In genomic region chr20:10511507-10512231, GRCh38 we compare ENCODE assay signal across 1 cellular context.
TF ChIP-seq lines count a peak whose summit lies in the region.

No MANE protein-coding gene starts in this region.

TF ChIP-seq in K562, 482 proteins besides CTCF, POLR2A, EP300 and RAD21 (continued from another document and continues in another):
- TF ChIP-seq TSHZ1 (CRISPR knock-in tag; IDR thresholded peaks at IDR 0.05), result no peak
- no peak for TF ChIP-seq ZNF780A (CRISPR knock-in tag; IDR thresholded peaks at IDR 0.05)
- TF ChIP-seq SLC30A9 (CRISPR knock-in tag; IDR thresholded peaks at IDR 0.05), result no peak
- no peak for TF ChIP-seq REST (CRISPR knock-in tag; IDR thresholded peaks at IDR 0.05; ENCODE audit: low read depth)
- TF ChIP-seq ETV1 (tag; conservative IDR thresholded peaks at IDR 0.05; ENCODE audit: low read depth), result peak; percentile 80
- no peak for TF ChIP-seq NFYB (IDR thresholded peaks at IDR 0.05; ENCODE audit: extremely low read depth, insufficient read length)
- no peak for TF ChIP-seq SP2 (IDR thresholded peaks at IDR 0.05; ENCODE audit: extremely low read depth, low read depth, low read length, poor library complexity, severe bottlenecking)
- TF ChIP-seq NCOA6 (IDR thresholded peaks at IDR 0.05), result no peak
- TF ChIP-seq ZNF197 (CRISPR knock-in tag; IDR thresholded peaks at IDR 0.05; ENCODE audit: low read depth), result no peak
- 0 out of 2 replicates have a peak, but pooled peaks have one; percentile 29 for TF ChIP-seq ZEB2 (IDR thresholded peaks at IDR 0.05)
- TF ChIP-seq LEF1 (IDR thresholded peaks at IDR 0.05), result peak; percentile 77
- TF ChIP-seq MAFF (IDR thresholded peaks at IDR 0.05; ENCODE audit: low read length), result peak; percentile 98
- TF ChIP-seq ZNF280B (CRISPR knock-in tag; IDR thresholded peaks at IDR 0.05), result no peak
- TF ChIP-seq CXXC5 (CRISPR knock-in tag; IDR thresholded peaks at IDR 0.05), result peak; percentile 38; the same call in 1 of the 2 replicates
- peak; percentile 17 for TF ChIP-seq TBP (optimal IDR thresholded peaks at IDR 0.05; ENCODE audit: low read depth, low read length)
- TF ChIP-seq L3MBTL2 (IDR thresholded peaks at IDR 0.05), result peak; percentile 85
- TF ChIP-seq FOXP4 (CRISPR knock-in tag; IDR thresholded peaks at IDR 0.05; ENCODE audit: borderline replicate concordance), result no peak
- TF ChIP-seq ZMIZ1 (IDR thresholded peaks at IDR 0.05; ENCODE audit: low read depth in 2 of 2, low read length in 2 of 2), result 0 out of 4 replicates have a peak, but pooled peaks of 1 of the 2 experiments have one; percentile 22
- no peak for TF ChIP-seq NR1H2 (CRISPR knock-in tag; IDR thresholded peaks at IDR 0.05)
- no peak for TF ChIP-seq ZNF764 (CRISPR knock-in tag; IDR thresholded peaks at IDR 0.05; ENCODE audit: low read depth)
- TF ChIP-seq FOS (IDR thresholded peaks at IDR 0.05; ENCODE audit: extremely low read depth, insufficient read length), result peak; percentile 70
- peak; percentile 99 for TF ChIP-seq NFE2 (IDR thresholded peaks at IDR 0.05; ENCODE audit: low read depth)
- TF ChIP-seq ZNF639 (CRISPR knock-in tag; conservative IDR thresholded peaks at IDR 0.05 in 1 of 2, IDR thresholded peaks at IDR 0.05 in 1 of 2), result peak in 1 of 2 experiments; percentile 66; a peak in 2 of 4 replicates
- TF ChIP-seq ZNF217 (CRISPR knock-in tag; IDR thresholded peaks at IDR 0.05), result no peak
- TF ChIP-seq BRD9 (IDR thresholded peaks at IDR 0.05; ENCODE audit: low read depth, partially characterized antibody), result peak; percentile 60
- TF ChIP-seq FOXO4 (CRISPR knock-in tag; IDR thresholded peaks at IDR 0.05), result no peak
- TF ChIP-seq ZNF408 (CRISPR knock-in tag; IDR thresholded peaks at IDR 0.05; ENCODE audit: low read depth), result no peak
- peak; percentile 99 for TF ChIP-seq C11orf30 (IDR thresholded peaks at IDR 0.05; ENCODE audit: low read depth)
- TF ChIP-seq RAD51 (IDR thresholded peaks at IDR 0.05; ENCODE audit: borderline replicate concordance, low read depth), result peak; percentile 87
- TF ChIP-seq PHF21A (IDR thresholded peaks at IDR 0.05; ENCODE audit: borderline replicate concordance, low read depth), result no peak
- TF ChIP-seq SMARCC2 (IDR thresholded peaks at IDR 0.05; ENCODE audit: low read depth), result peak; percentile 86
- TF ChIP-seq ZFP91 (CRISPR knock-in tag; IDR thresholded peaks at IDR 0.05), result no peak
- no peak for TF ChIP-seq ZNF717 (CRISPR knock-in tag; IDR thresholded peaks at IDR 0.05)
- no peak for TF ChIP-seq ZNF133 (CRISPR knock-in tag; IDR thresholded peaks at IDR 0.05)
- TF ChIP-seq NCOA1 (IDR thresholded peaks at IDR 0.05; ENCODE audit: low read depth), result peak; percentile 43; the same call in 1 of the 2 replicates
- no peak for TF ChIP-seq TCFL5 (CRISPR knock-in tag; conservative IDR thresholded peaks at IDR 0.05)
- no peak for TF ChIP-seq ZNF449 (CRISPR knock-in tag; IDR thresholded peaks at IDR 0.05)
- no peak for TF ChIP-seq NRF1 (conservative IDR thresholded peaks at IDR 0.05 in 1 of 2, IDR thresholded peaks at IDR 0.05 in 1 of 2)
